6 cellular contexts compared by ENCODE assay signal in the genomic region with DNA sequence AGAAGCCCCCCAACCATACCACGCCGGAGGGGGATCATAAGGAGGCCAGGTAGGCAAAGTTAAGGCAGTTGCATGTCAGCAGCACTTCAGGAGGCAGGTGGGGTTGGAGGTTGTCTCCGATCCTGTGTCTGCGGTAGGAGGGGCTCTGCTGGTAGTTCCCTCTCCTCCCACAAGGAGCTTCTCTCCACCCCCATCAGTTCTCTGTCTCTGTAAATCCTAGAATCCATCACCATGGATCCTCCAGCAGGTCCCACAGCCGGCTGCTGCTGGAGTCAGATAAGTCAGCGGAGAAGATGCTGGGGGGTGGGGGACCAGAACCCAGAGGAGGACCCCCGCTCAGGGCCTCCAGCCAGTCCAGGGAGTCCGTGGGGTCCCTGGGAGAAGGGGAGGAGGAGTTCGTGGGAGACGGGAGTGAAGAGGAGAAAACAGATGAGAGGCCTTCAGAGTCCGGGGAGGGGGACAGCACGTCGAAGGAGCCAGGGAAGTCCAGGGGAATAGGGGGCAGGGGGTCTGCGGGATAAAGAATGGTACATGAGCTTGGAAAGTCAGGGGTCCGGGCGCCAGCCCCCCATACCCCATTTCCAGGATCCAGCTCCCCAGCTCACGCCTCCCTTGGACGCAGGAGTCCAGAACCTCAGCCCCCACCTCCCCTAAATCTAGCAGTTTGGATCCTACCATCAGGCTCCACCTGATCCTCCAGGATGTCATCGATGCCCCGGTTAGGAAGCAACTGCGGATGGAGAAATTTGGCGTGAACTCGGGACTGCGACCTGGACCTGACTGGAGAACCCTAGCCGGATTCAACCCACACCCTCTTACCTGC.
DNase-seq lines count a peak whose midpoint lies in the region; ATAC-seq lines count a peak whose summit lies in the region.

No MANE protein-coding gene starts in this region.

- peaks cover 7 to 34% of the 10 kb centered on the region in 2 donors for H3K4me1 ChIP-seq in muscle layer of duodenum (ENCODE audit: control insufficient read depth in 1 of 2, insufficient read depth in 2 of 2, low read length in 2 of 2)

- peaks cover 0 to 3% of the 10 kb centered on the region in 2 donors for H3K9me3 ChIP-seq in muscle layer of duodenum (ENCODE audit: control insufficient read depth in 1 of 2, low read length in 2 of 2)

- DNase-seq in NCI-H82 (lab: John Stamatoyannopoulos, UW): peak; percentile 77
- DNase-seq in NCI-H82 treated with DMSO at 0.1 percent for 48 hours (lab: John Stamatoyannopoulos, UW; ENCODE audit: unreplicated experiment): no peak
- DNase-seq in amniotic epithelial cell (ENCODE audit: low read depth): peak; percentile 38
- no peak for DNase-seq in DMS79 treated with DMSO at 0.1 percent for 48 hours (lab: John Stamatoyannopoulos, UW)

- no peak for ATAC-seq in HG02938 (IDR thresholded peaks at IDR 0.05; ENCODE audit: unreplicated experiment)

- no peaks in the 10 kb centered on the region for H3K27me3 ChIP-seq in muscle layer of duodenum (ENCODE audit: low read depth, low read length)

- H3K27ac ChIP-seq in muscle layer of duodenum (ENCODE audit: low read length): no peak overlapping the region

- H3K4me3 ChIP-seq in muscle layer of duodenum (ENCODE audit: low read depth in 1 of 2, low read length in 2 of 2): peak overlapping the region; percentile 72 to 84

- H3K36me3 ChIP-seq in muscle layer of duodenum (ENCODE audit: control insufficient read depth in 1 of 2, insufficient read depth in 2 of 2, low read length in 2 of 2): no peaks in the 10 kb centered on the region

Comparison
In these comparisons a context has a peak if more than half of its experiments do, and no peak if none do; other contexts are left out.
1. DNase-seq: peak in NCI-H82 (single experiment) and amniotic epithelial cell (single experiment); none in NCI-H82 treated with DMSO at 0.1 percent for 48 hours (single experiment) and DMS79 treated with DMSO at 0.1 percent for 48 hours (single experiment).